Comparison of ENCODE assay signal across 16 cellular contexts in genomic region chr12:106999444-106999843, GRCh38. TPM values are rescaled to one million over a fixed set of nuclear protein-coding genes. Genes with fewer than 3 reads are reported as not detected.
DNase-seq lines count a peak whose midpoint lies in the region; TF ChIP-seq lines count a peak whose summit lies in the region.
"Had no signal": no experiment of that assay in that cellular context is flagged by ENCODE, and none has a peak within 500 bp of the region (broad histone marks: within the 10 kb centered on the region; RNA-seq: fewer than 3 reads in every experiment).

No MANE protein-coding gene starts in this region.

- in situ Hi-C loops in G401 (cut with HindIII; ENCODE audit: low sequenced_read_pairs), result no loop called here

- TF ChIP-seq CTCF in CD14-positive monocyte (IDR thresholded peaks at IDR 0.05) (no peak), GM10248 (IDR thresholded peaks at IDR 0.05; ENCODE audit: control extremely low read depth, extremely low read depth, low read depth, missing control alignments) (no peak)

- intact Hi-C loops in posterior vena cava (cut with DNase I) (no loop called here), CD14-positive monocyte (cut with micrococcal nuclease) (no loop called here), cardiac septum (cut with DNase I) (no loop called here)

- peaks cover 26 to 29% of the 10 kb centered on the region in 2 donors for H3K36me3 Mint-ChIP-seq in CD14-positive monocyte

- CTCF ChIA-PET in GM10248 (lab: Yijun Ruan, JAX), result interaction anchor here (1.7 kb wide), 1 partner anchor 38 kb away, joined by 4 read pairs; no protein-coding TSS in a partner anchor

- no peaks in the 10 kb centered on the region for H3K4me1 Mint-ChIP-seq in CD14-positive monocyte

- peaks cover 0 to 2% (median 0%) of the 10 kb centered on the region in 7 donors for H3K9me3 Mint-ChIP-seq in CD14-positive monocyte

- DNase-seq in G401 (ENCODE audit: low spot score) (peak; percentile 76), amniotic epithelial cell (ENCODE audit: low read depth) (peak; percentile 81), fibroblast of gingiva (ENCODE audit: low read depth) (peak; percentile 6), posterior vena cava (ENCODE audit: low spot score) (peak; percentile 74), CD14-positive monocyte (ENCODE audit: low spot score) (no peak), GM10248 (ENCODE audit: extremely low spot score) (no peak), cardiac septum (ENCODE audit: low spot score) (no peak), hepatic stellate cell (ENCODE audit: low spot score) (no peak)
- DNase-seq: GF-D8, HCEC 1CT, KBM-7, NCI-H146, NCI-H2081 treated with DMSO at 0.1 percent for 48 hours, NCI-H510A treated with DMSO at 0.1 percent for 48 hours, NCI-H82, PC-9 had no signal

- no peak overlapping the region for H3K27ac Mint-ChIP-seq in CD14-positive monocyte

- POLR2A ChIA-PET in GM10248 (lab: Yijun Ruan, JAX), result no interaction called here

- H3K4me3 Mint-ChIP-seq in CD14-positive monocyte, result no peak overlapping the region

- peaks cover 0 to 2% (median 0%) of the 10 kb centered on the region in 3 donors for H3K27me3 Mint-ChIP-seq in CD14-positive monocyte (ENCODE audit: low read depth in 3 of 3)

RNA-seq across cellular contexts. Expression of gene MTERF2, which starts 12.5 kb away (rescaled TPM):
- 18.8 and 21.3 TPM in 2 replicates for total RNA-seq in G401 (2014; rRNA removed; shearing (Covaris generic))
- 10 to 100 TPM in 1 of 2 donors, 1 to 10 TPM in 1; 8.3 to 10.4 TPM for total RNA-seq in posterior vena cava
- polyA plus RNA-seq in CD14-positive monocyte, result under 1 TPM; 0.54 to 0.73 TPM
- total RNA-seq in cardiac septum, result 21.6 TPM

RNA-seq across cellular contexts. Expression of gene TMEM263, which starts 43.7 kb away (rescaled TPM):
- 32.0 and 51.7 TPM in 2 replicates for total RNA-seq in G401 (2014; rRNA removed; shearing (Covaris generic))
- 10 to 100 TPM; 57.0 to 57.4 TPM for total RNA-seq in posterior vena cava
- polyA plus RNA-seq in CD14-positive monocyte, result 1 to 10 TPM; 1.7 to 2.0 TPM
- total RNA-seq in cardiac septum, result 44.8 TPM

Comparison
In these comparisons a context has a peak if more than half of its experiments do, and no peak if none do; other contexts are left out.
1. DNase-seq: peak in G401 (single experiment), amniotic epithelial cell (single experiment), fibroblast of gingiva (single experiment) and posterior vena cava (single experiment); none in CD14-positive monocyte (single experiment), GM10248 (single experiment), cardiac septum (single experiment) and hepatic stellate cell (single experiment).